In genomic region chr3:168094580-168094876, GRCh38 we compare ENCODE assay signal across 8 cellular contexts. TPM values are rescaled to one million over a fixed set of nuclear protein-coding genes. Genes with fewer than 3 reads are reported as not detected.
DNase-seq lines count a peak whose midpoint lies in the region; ATAC-seq and TF ChIP-seq lines count a peak whose summit lies in the region.

No MANE protein-coding gene starts in this region.

- no peaks in the 10 kb centered on the region for H3K9me2 ChIP-seq in PC-9 (ENCODE audit: insufficient read depth)

- CTCF ChIA-PET in PC-9 (lab: Charles Lee) (interaction anchor here (0.6 to 1.0 kb wide), 2 partner anchors 47 to 717 kb away, joined by 3 to 11 read pairs; no protein-coding TSS in a partner anchor), GM10248 (lab: Yijun Ruan, JAX) (interaction anchor here (0.8 to 2.2 kb wide), 11 partner anchors 13 to 76 kb away, joined by 3 to 12 read pairs (median 5); no protein-coding TSS in a partner anchor)

- H3K36me3 ChIP-seq in PC-9 (ENCODE audit: low read depth) (no peaks in the 10 kb centered on the region), neural progenitor cell (no peaks in the 10 kb centered on the region)

- H3K9me3 ChIP-seq in PC-9 (ENCODE audit: insufficient read depth, low read depth): no peaks in the 10 kb centered on the region
- H3K9me3 ChIP-seq in neural progenitor cell (ENCODE audit: low read depth): no peaks in the 10 kb centered on the region

- H3F3A ChIP-seq in PC-9 (ENCODE audit: insufficient read depth, low read depth): peaks cover 16% of the 10 kb centered on the region; the same call in 1 of the 2 replicates
- H3F3A ChIP-seq in neural progenitor cell (ENCODE audit: low read depth): peaks cover 18% of the 10 kb centered on the region

- H3K4me3 ChIP-seq in PC-9: peak overlapping the region; percentile 92
- H3K4me3 ChIP-seq in epithelial cell of esophagus (ENCODE audit: low read length): peak overlapping the region; percentile 79
- peak overlapping the region; percentile 78 for H3K4me3 ChIP-seq in neural progenitor cell

- intact Hi-C loops in PC-9 (cut with micrococcal nuclease; ENCODE audit: unreplicated experiment): no loop called here

- H4K20me1 ChIP-seq in PC-9 (ENCODE audit: insufficient read depth): no peaks in the 10 kb centered on the region
- peaks cover 49% of the 10 kb centered on the region for H4K20me1 ChIP-seq in neural progenitor cell (ENCODE audit: low read depth)

- no peak overlapping the region for H3K27ac ChIP-seq in PC-9
- H3K27ac ChIP-seq in neural progenitor cell: peak overlapping the region; percentile 53

- H3K27ac Mint-ChIP-seq in neural progenitor cell: peak overlapping the region; percentile 82

- peaks cover 35% of the 10 kb centered on the region for H3K4me1 ChIP-seq in PC-9 (replicated peaks; ENCODE audit: insufficient read depth)
- H3K4me1 ChIP-seq in neural progenitor cell: peaks cover 27% of the 10 kb centered on the region

- H3K4me3 Mint-ChIP-seq in neural progenitor cell: peak overlapping the region; percentile 93

- BruUV-seq in PC-9 (replicated peaks; lab: Mats Ljungman, UMichigan): TSS peak; percentile 45

- H3K36me3 Mint-ChIP-seq in neural progenitor cell: no peaks in the 10 kb centered on the region

- no peaks in the 10 kb centered on the region for H3K27me3 Mint-ChIP-seq in neural progenitor cell (ENCODE audit: insufficient read depth, low read depth)

- H3K9me3 Mint-ChIP-seq in neural progenitor cell: no peaks in the 10 kb centered on the region

- no peak for TF ChIP-seq CTCF in PC-9 (conservative IDR thresholded peaks at IDR 0.05)
- no peak for TF ChIP-seq CTCF in epithelial cell of esophagus (IDR thresholded peaks at IDR 0.05; ENCODE audit: insufficient read depth, low read depth, low read length, missing control alignments)
- no peak for TF ChIP-seq CTCF in neural progenitor cell (IDR thresholded peaks at IDR 0.05)
- TF ChIP-seq CTCF in GM10248 (IDR thresholded peaks at IDR 0.05; ENCODE audit: control extremely low read depth, extremely low read depth, low read depth, missing control alignments): no peak

- peak overlapping the region; percentile 97 for H3K4me2 ChIP-seq in PC-9
- peak overlapping the region; percentile 97 for H3K4me2 ChIP-seq in neural progenitor cell

- peak; percentile 34 for ATAC-seq in GM19328 (IDR thresholded peaks at IDR 0.05; ENCODE audit: unreplicated experiment)
- ATAC-seq in GM19455 (IDR thresholded peaks at IDR 0.05; ENCODE audit: unreplicated experiment): no peak
- no peak for ATAC-seq in HG03442 (IDR thresholded peaks at IDR 0.05; ENCODE audit: unreplicated experiment)

- H3K27me3 ChIP-seq in PC-9 (ENCODE audit: insufficient read depth, low read depth) (no peaks in the 10 kb centered on the region), neural progenitor cell (no peaks in the 10 kb centered on the region)

- peaks cover 32% of the 10 kb centered on the region for H3K4me1 Mint-ChIP-seq in neural progenitor cell

- DNase-seq in PC-9: no peak
- DNase-seq in epithelial cell of esophagus (ENCODE audit: low read depth): no peak
- DNase-seq in neural progenitor cell (ENCODE audit: low spot score): peak; percentile 79
- no peak for DNase-seq in CD1c-positive myeloid dendritic cell (ENCODE audit: extremely low spot score)
- no peak for DNase-seq in GM10248 (ENCODE audit: extremely low spot score)

- H2AFZ ChIP-seq in PC-9: peak overlapping the region; percentile 93
- H2AFZ ChIP-seq in neural progenitor cell (replicated peaks): peak overlapping the region; percentile 89

- H3K79me2 ChIP-seq in PC-9 (ENCODE audit: low read depth): peaks cover 29% of the 10 kb centered on the region; the same call in 1 of the 2 replicates
- peaks cover 51% of the 10 kb centered on the region for H3K79me2 ChIP-seq in neural progenitor cell (ENCODE audit: low read depth)

- peak overlapping the region; percentile 2 for H3K9ac ChIP-seq in neural progenitor cell

- POLR2A ChIA-PET in PC-9 (lab: Charles Lee; ENCODE audit: unreplicated experiment): no interaction called here
- POLR2A ChIA-PET in GM10248 (lab: Yijun Ruan, JAX): no interaction called here

RNA-seq across cellular contexts. Expression of gene GOLIM4, which starts 1.2 kb away (rescaled TPM):
- 10.9 and 17.5 TPM in 2 replicates for total RNA-seq in PC-9 (2021)
- total RNA-seq in neural progenitor cell (ENCODE audit: low replicate concordance): 22.9 and 23.0 TPM in 2 replicates
